ENCODE assay signal across 14 cellular contexts in the genomic region with DNA sequence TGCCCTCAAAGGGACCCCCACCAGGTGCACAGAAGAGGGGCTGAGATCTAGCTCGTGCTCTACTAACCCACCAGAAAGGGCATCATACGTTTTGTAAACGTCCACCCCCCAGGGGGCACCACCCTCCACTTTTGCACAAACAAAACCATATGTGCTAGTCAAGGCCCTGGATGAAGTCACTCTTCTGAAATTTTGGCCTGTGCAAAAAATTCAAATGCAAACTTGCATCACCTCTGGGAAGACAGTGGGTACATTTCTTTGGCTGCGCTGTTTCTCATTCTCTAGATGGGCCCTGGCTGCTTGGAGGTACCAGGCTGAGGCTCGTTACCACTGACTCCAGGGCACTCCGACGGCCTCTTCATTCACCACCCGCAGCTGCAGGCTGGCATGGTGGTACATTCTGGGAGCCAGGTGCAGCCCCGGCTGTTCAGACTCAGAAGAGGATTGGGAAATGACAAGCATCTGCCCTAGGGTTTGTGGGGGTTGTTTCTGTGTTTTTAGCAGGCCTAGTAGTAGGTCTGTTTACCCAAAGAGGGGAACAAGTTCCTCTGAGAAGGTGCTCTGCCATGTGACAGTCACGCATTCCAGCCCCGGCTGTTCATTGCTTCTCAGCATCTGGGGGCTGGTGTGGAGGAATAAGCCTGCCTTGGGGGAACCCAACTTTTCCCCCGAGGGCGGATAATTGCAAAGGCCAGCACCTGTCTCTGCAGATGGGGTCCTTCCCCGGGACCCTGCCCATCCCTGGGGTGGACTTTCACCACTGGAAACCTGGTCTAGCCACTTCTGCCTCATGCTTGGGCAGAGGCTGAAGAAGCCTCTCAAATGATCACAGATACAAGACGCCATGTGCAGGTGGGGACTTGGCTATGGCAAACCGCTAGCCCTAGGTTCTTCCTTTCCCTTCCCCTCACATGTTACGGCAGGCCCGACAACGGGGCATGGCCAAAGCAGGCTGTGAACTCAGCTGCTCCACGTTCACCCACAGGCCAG.
A peak's percentile ranks its signal among the peaks of the same experiment; 100 is the strongest.
DNase-seq lines count a peak whose midpoint lies in the region; ATAC-seq and TF ChIP-seq lines count a peak whose summit lies in the region.
"Had no signal": no experiment of that assay in that cellular context is flagged by ENCODE, and none has a peak within 500 bp of the region (broad histone marks: within the 10 kb centered on the region; RNA-seq: fewer than 3 reads in every experiment).

No MANE protein-coding gene starts in this region.

- 76 to 89% methylated on average over 3 to 12 of the region's 20 CpGs for WGBS in gastroesophageal sphincter (ENCODE audit: low coverage in 1 of 2), 2 donors

- TF ChIP-seq EP300 in gastroesophageal sphincter (IDR thresholded peaks at IDR 0.05), result no peak

- H3K4me1 ChIP-seq in gastroesophageal sphincter, result peaks cover 0 to 23% (median 0%) of the 10 kb centered on the region in 3 donors

- ATAC-seq in activated CD8-positive, alpha-beta T cell treated with anti-CD3 and anti-CD28 coated beads for 36 hours, result no peak
- no peak for ATAC-seq in activated CD8-positive, alpha-beta T cell treated with anti-CD3 and anti-CD28 coated beads, Interleukin-2, amount 10 ng/mL, durations not matched to agents 7 days and 5 days
- ATAC-seq in gastroesophageal sphincter, result peak; percentile 44
- ATAC-seq: natural killer cell had no signal

- no peaks in the 10 kb centered on the region for H3K4me1 Mint-ChIP-seq in activated CD8-positive, alpha-beta T cell treated with anti-CD3 and anti-CD28 coated beads for 36 hours (ENCODE audit: low read depth)
- H3K4me1 Mint-ChIP-seq in activated CD8-positive, alpha-beta T cell treated with anti-CD3 and anti-CD28 coated beads, Interleukin-2, amount 10 ng/mL, durations not matched to agents 7 days and 5 days (ENCODE audit: low read depth), result no peaks in the 10 kb centered on the region
- H3K4me1 Mint-ChIP-seq in activated CD4-positive, alpha-beta memory T cell treated with anti-CD3 and anti-CD28 coated beads, Interleukin-2, amount 10 ng/mL, durations not matched to agents 7 days and 5 days, result no peaks in the 10 kb centered on the region
- H3K4me1 Mint-ChIP-seq in type B pancreatic cell (ENCODE audit: unreplicated experiment), result peaks cover 7% of the 10 kb centered on the region
- H3K4me1 Mint-ChIP-seq: natural killer cell had no signal

- H3K27me3 Mint-ChIP-seq in activated CD8-positive, alpha-beta T cell treated with anti-CD3 and anti-CD28 coated beads for 36 hours, result no peaks in the 10 kb centered on the region
- peaks cover 4% of the 10 kb centered on the region for H3K27me3 Mint-ChIP-seq in activated CD8-positive, alpha-beta T cell treated with anti-CD3 and anti-CD28 coated beads, Interleukin-2, amount 10 ng/mL, durations not matched to agents 7 days and 5 days (ENCODE audit: low read depth)
- H3K27me3 Mint-ChIP-seq in activated CD4-positive, alpha-beta memory T cell treated with anti-CD3 and anti-CD28 coated beads, Interleukin-2, amount 10 ng/mL, durations not matched to agents 7 days and 5 days, result no peaks in the 10 kb centered on the region
- peaks cover 8% of the 10 kb centered on the region for H3K27me3 Mint-ChIP-seq in type B pancreatic cell

- TF ChIP-seq CTCF in activated CD8-positive, alpha-beta T cell treated with anti-CD3 and anti-CD28 coated beads for 36 hours (IDR thresholded peaks at IDR 0.05), result no peak
- TF ChIP-seq CTCF in gastroesophageal sphincter (IDR thresholded peaks at IDR 0.05), result peak in 1 of 4 experiments; percentile 24
- TF ChIP-seq CTCF in type B pancreatic cell (conservative IDR thresholded peaks at IDR 0.05), result no peak

- no peaks in the 10 kb centered on the region for H3K27me3 ChIP-seq in gastroesophageal sphincter
- H3K27me3 ChIP-seq: tibial nerve had no signal

- H3K9me3 Mint-ChIP-seq in activated CD8-positive, alpha-beta T cell treated with anti-CD3 and anti-CD28 coated beads for 36 hours, result peaks cover 7% of the 10 kb centered on the region
- no peaks in the 10 kb centered on the region for H3K9me3 Mint-ChIP-seq in activated CD8-positive, alpha-beta T cell treated with anti-CD3 and anti-CD28 coated beads, Interleukin-2, amount 10 ng/mL, durations not matched to agents 7 days and 5 days (ENCODE audit: insufficient read depth)
- peaks cover 6% of the 10 kb centered on the region for H3K9me3 Mint-ChIP-seq in activated CD4-positive, alpha-beta memory T cell treated with anti-CD3 and anti-CD28 coated beads, Interleukin-2, amount 10 ng/mL, durations not matched to agents 7 days and 5 days
- H3K9me3 Mint-ChIP-seq in type B pancreatic cell, result peaks cover 7% of the 10 kb centered on the region

- H3K36me3 Mint-ChIP-seq in activated CD8-positive, alpha-beta T cell treated with anti-CD3 and anti-CD28 coated beads for 36 hours (ENCODE audit: low read depth), result no peaks in the 10 kb centered on the region
- peaks cover 21% of the 10 kb centered on the region for H3K36me3 Mint-ChIP-seq in activated CD8-positive, alpha-beta T cell treated with anti-CD3 and anti-CD28 coated beads, Interleukin-2, amount 10 ng/mL, durations not matched to agents 7 days and 5 days (ENCODE audit: low read depth)
- H3K36me3 Mint-ChIP-seq in activated CD4-positive, alpha-beta memory T cell treated with anti-CD3 and anti-CD28 coated beads, Interleukin-2, amount 10 ng/mL, durations not matched to agents 7 days and 5 days (ENCODE audit: low read depth), result peaks cover 20% of the 10 kb centered on the region
- H3K36me3 Mint-ChIP-seq in type B pancreatic cell, result peaks cover 4% of the 10 kb centered on the region

- DNase-seq in activated CD8-positive, alpha-beta T cell treated with anti-CD3 and anti-CD28 coated beads for 36 hours, result peak; percentile 20
- DNase-seq in activated CD8-positive, alpha-beta T cell treated with anti-CD3 and anti-CD28 coated beads, Interleukin-2, amount 10 ng/mL, durations not matched to agents 7 days and 5 days, result no peak
- peak; percentile 14 for DNase-seq in activated CD4-positive, alpha-beta memory T cell treated with anti-CD3 and anti-CD28 coated beads, Interleukin-2, amount 10 ng/mL, durations not matched to agents 7 days and 5 days
- DNase-seq in type B pancreatic cell (ENCODE audit: extremely low spot score, unreplicated experiment), result peak; percentile 63
- no peak for DNase-seq in NCI-H1048 (lab: John Stamatoyannopoulos, UW)
- DNase-seq in KBM-7, result no peak
- DNase-seq in activated T-cell treated with anti-CD3 and anti-CD28 coated beads, Interleukin-2, amount 50 U/mL, for 1 hour, result no peak
- DNase-seq: activated CD4-positive, alpha-beta T cell treated with anti-CD3 and anti-CD28 coated beads for 4 hours; anterior cingulate cortex; natural killer cell; NCI-H1105 treated with DMSO at 0.1 percent for 48 hours; stimulated activated CD4-positive, alpha-beta T cell treated with anti-CD3 and anti-CD28 coated beads, Interleukin-4, amount 100 ng/mL, for 1 hour had no signal

- H3K9me3 ChIP-seq in gastroesophageal sphincter, result no peaks in the 10 kb centered on the region

- H3K27ac Mint-ChIP-seq in activated CD8-positive, alpha-beta T cell treated with anti-CD3 and anti-CD28 coated beads for 36 hours, result no peak overlapping the region
- H3K27ac Mint-ChIP-seq in activated CD8-positive, alpha-beta T cell treated with anti-CD3 and anti-CD28 coated beads, Interleukin-2, amount 10 ng/mL, durations not matched to agents 7 days and 5 days, result no peak overlapping the region
- no peak overlapping the region for H3K27ac Mint-ChIP-seq in activated CD4-positive, alpha-beta memory T cell treated with anti-CD3 and anti-CD28 coated beads, Interleukin-2, amount 10 ng/mL, durations not matched to agents 7 days and 5 days
- H3K27ac Mint-ChIP-seq in type B pancreatic cell, result no peak overlapping the region
- H3K27ac Mint-ChIP-seq: natural killer cell had no signal

- peak overlapping the region in 2 of 4 donors; percentile 9 to 30 for H3K27ac ChIP-seq in gastroesophageal sphincter
- H3K27ac ChIP-seq: tibial nerve had no signal

- CTCF ChIA-PET in activated CD8-positive, alpha-beta T cell treated with anti-CD3 and anti-CD28 coated beads for 36 hours (lab: Charles Lee), result interaction anchor here (1.1 to 1.4 kb wide), 2 partner anchors 158 to 159 kb away, joined by 3 read pairs; no protein-coding TSS in a partner anchor
- CTCF ChIA-PET in activated CD8-positive, alpha-beta T cell treated with anti-CD3 and anti-CD28 coated beads, Interleukin-2, amount 10 ng/mL, durations not matched to agents 7 days and 5 days (lab: Charles Lee), result no interaction called here
- CTCF ChIA-PET in activated CD4-positive, alpha-beta memory T cell treated with anti-CD3 and anti-CD28 coated beads, Interleukin-2, amount 10 ng/mL, durations not matched to agents 7 days and 5 days (lab: Charles Lee), result no interaction called here

- no peaks in the 10 kb centered on the region for H3K36me3 ChIP-seq in gastroesophageal sphincter
- H3K36me3 ChIP-seq: tibial nerve had no signal

- intact Hi-C loops in activated CD8-positive, alpha-beta T cell treated with anti-CD3 and anti-CD28 coated beads for 36 hours (cut with micrococcal nuclease), result no loop called here

- no peak for TF ChIP-seq POLR2A in gastroesophageal sphincter (IDR thresholded peaks at IDR 0.05)

- H3K4me3 Mint-ChIP-seq in activated CD8-positive, alpha-beta T cell treated with anti-CD3 and anti-CD28 coated beads for 36 hours, result no peak overlapping the region
- H3K4me3 Mint-ChIP-seq in activated CD8-positive, alpha-beta T cell treated with anti-CD3 and anti-CD28 coated beads, Interleukin-2, amount 10 ng/mL, durations not matched to agents 7 days and 5 days, result no peak overlapping the region
- no peak overlapping the region for H3K4me3 Mint-ChIP-seq in activated CD4-positive, alpha-beta memory T cell treated with anti-CD3 and anti-CD28 coated beads, Interleukin-2, amount 10 ng/mL, durations not matched to agents 7 days and 5 days
- no peak overlapping the region for H3K4me3 Mint-ChIP-seq in type B pancreatic cell
- H3K4me3 Mint-ChIP-seq: natural killer cell had no signal

- in situ Hi-C loops in KBM-7 (cut with MboI; ENCODE audit: low pct_unique_long_range_greater_than_20kb, low sequenced_read_pairs), result no loop called here

- POLR2A ChIA-PET in activated CD8-positive, alpha-beta T cell treated with anti-CD3 and anti-CD28 coated beads for 36 hours (lab: Charles Lee), result no interaction called here
- POLR2A ChIA-PET in activated CD8-positive, alpha-beta T cell treated with anti-CD3 and anti-CD28 coated beads, Interleukin-2, amount 10 ng/mL, durations not matched to agents 7 days and 5 days (lab: Charles Lee), result no interaction called here
- POLR2A ChIA-PET in activated CD4-positive, alpha-beta memory T cell treated with anti-CD3 and anti-CD28 coated beads, Interleukin-2, amount 10 ng/mL, durations not matched to agents 7 days and 5 days (lab: Charles Lee), result no interaction called here

- H3K4me3 ChIP-seq in gastroesophageal sphincter, result no peak overlapping the region
- H3K4me3 ChIP-seq: tibial nerve had no signal

Comparison
In these comparisons a context has a peak if more than half of its experiments do, and no peak if none do; other contexts are left out.
1. DNase-seq: peak in activated CD8-positive, alpha-beta T cell treated with anti-CD3 and anti-CD28 coated beads for 36 hours (single experiment), activated CD4-positive, alpha-beta memory T cell treated with anti-CD3 and anti-CD28 coated beads, Interleukin-2, amount 10 ng/mL, durations not matched to agents 7 days and 5 days (single experiment) and type B pancreatic cell (single experiment); none in activated CD8-positive, alpha-beta T cell treated with anti-CD3 and anti-CD28 coated beads, Interleukin-2, amount 10 ng/mL, durations not matched to agents 7 days and 5 days (single experiment), NCI-H1048 (single experiment), KBM-7 (single experiment) and activated T-cell treated with anti-CD3 and anti-CD28 coated beads, Interleukin-2, amount 50 U/mL, for 1 hour (single experiment).